Comparison of ENCODE assay signal across 15 cellular contexts in genomic region chr5:56152437-56152836, GRCh38.
DNase-seq lines count a peak whose midpoint lies in the region; ATAC-seq and TF ChIP-seq lines count a peak whose summit lies in the region.
"Had no signal": no experiment of that assay in that cellular context is flagged by ENCODE, and none has a peak within 500 bp of the region (broad histone marks: within the 10 kb centered on the region; RNA-seq: fewer than 3 reads in every experiment).

No MANE protein-coding gene starts in this region.

- peak overlapping the region; percentile 94 for H3K27ac Mint-ChIP-seq in activated CD4-positive, alpha-beta T cell treated with anti-CD3 and anti-CD28 coated beads, Interleukin-2, amount 10 ng/mL, durations not matched to agents 7 days and 5 days
- peak overlapping the region; percentile 83 for H3K27ac Mint-ChIP-seq in activated naive CD8-positive, alpha-beta T cell treated with anti-CD3 and anti-CD28 coated beads, Interleukin-2, amount 10 ng/mL, durations not matched to agents 7 days and 5 days
- H3K27ac Mint-ChIP-seq: brain had no signal

- POLR2A ChIA-PET in activated CD4-positive, alpha-beta T cell treated with anti-CD3 and anti-CD28 coated beads, Interleukin-2, amount 10 ng/mL, durations not matched to agents 7 days and 5 days (lab: Charles Lee) = no interaction called here
- POLR2A ChIA-PET in activated naive CD8-positive, alpha-beta T cell treated with anti-CD3 and anti-CD28 coated beads, Interleukin-2, amount 10 ng/mL, durations not matched to agents 7 days and 5 days (lab: Charles Lee) = no interaction called here

- no peaks in the 10 kb centered on the region for H3K79me2 ChIP-seq in osteoblast (ENCODE audit: insufficient read depth, low read length)

- peak overlapping the region; percentile 62 for H3K4me3 Mint-ChIP-seq in activated CD4-positive, alpha-beta T cell treated with anti-CD3 and anti-CD28 coated beads, Interleukin-2, amount 10 ng/mL, durations not matched to agents 7 days and 5 days
- peak overlapping the region; percentile 56 for H3K4me3 Mint-ChIP-seq in activated naive CD8-positive, alpha-beta T cell treated with anti-CD3 and anti-CD28 coated beads, Interleukin-2, amount 10 ng/mL, durations not matched to agents 7 days and 5 days
- H3K4me3 Mint-ChIP-seq: brain had no signal

- TF ChIP-seq CTCF in osteoblast (IDR thresholded peaks at IDR 0.05; ENCODE audit: extremely low read depth, low read depth, low read length) = no peak

- CTCF ChIA-PET in activated CD4-positive, alpha-beta T cell treated with anti-CD3 and anti-CD28 coated beads, Interleukin-2, amount 10 ng/mL, durations not matched to agents 7 days and 5 days (lab: Charles Lee) = interaction anchor here (0.9 kb wide), 2 partner anchors 11 to 174 kb away, joined by 3 to 5 read pairs; no protein-coding TSS in a partner anchor

- DNase-seq in activated CD4-positive, alpha-beta T cell treated with anti-CD3 and anti-CD28 coated beads, Interleukin-2, amount 10 ng/mL, durations not matched to agents 7 days and 5 days = peak; percentile 27
- DNase-seq in activated CD4-positive, alpha-beta T cell treated with anti-CD3 and anti-CD28 coated beads for 4 hours = no peak
- DNase-seq in activated naive CD8-positive, alpha-beta T cell treated with anti-CD3 and anti-CD28 coated beads, Interleukin-2, amount 10 ng/mL, durations not matched to agents 7 days and 5 days = no peak
- DNase-seq in osteoblast (ENCODE audit: insufficient read length, low spot score, missing footprints) (peak; percentile 52), HPDE6-E6E7 (ENCODE audit: extremely low spot score) (no peak), NCI-H524 (lab: John Stamatoyannopoulos, UW) (no peak)
- DNase-seq: activated CD4-positive, alpha-beta T cell treated with anti-CD3 and anti-CD28 coated beads for 1 hour; left cardiac atrium; NCI-H1436; psoas muscle had no signal

- no peak overlapping the region for H3K27ac ChIP-seq in osteoblast (ENCODE audit: low read depth, low read length)
- H3K27ac ChIP-seq: psoas muscle, vagina had no signal

- H3K36me3 ChIP-seq in osteoblast (ENCODE audit: insufficient read depth, low read length) = no peaks in the 10 kb centered on the region
- H3K36me3 ChIP-seq: vagina had no signal

- no peaks in the 10 kb centered on the region for H3K9me3 Mint-ChIP-seq in activated CD4-positive, alpha-beta T cell treated with anti-CD3 and anti-CD28 coated beads, Interleukin-2, amount 10 ng/mL, durations not matched to agents 7 days and 5 days
- H3K9me3 Mint-ChIP-seq in activated naive CD8-positive, alpha-beta T cell treated with anti-CD3 and anti-CD28 coated beads, Interleukin-2, amount 10 ng/mL, durations not matched to agents 7 days and 5 days = no peaks in the 10 kb centered on the region
- H3K9me3 Mint-ChIP-seq: brain had no signal

- H3K4me1 Mint-ChIP-seq in activated CD4-positive, alpha-beta T cell treated with anti-CD3 and anti-CD28 coated beads, Interleukin-2, amount 10 ng/mL, durations not matched to agents 7 days and 5 days = peaks cover 75% of the 10 kb centered on the region
- H3K4me1 Mint-ChIP-seq in activated naive CD8-positive, alpha-beta T cell treated with anti-CD3 and anti-CD28 coated beads, Interleukin-2, amount 10 ng/mL, durations not matched to agents 7 days and 5 days = peaks cover 62% of the 10 kb centered on the region

- H3K4me2 ChIP-seq in osteoblast (ENCODE audit: insufficient read depth, low read length) = peak overlapping the region; percentile 45

- H4K20me1 ChIP-seq in osteoblast (ENCODE audit: insufficient read depth, low read length) = no peaks in the 10 kb centered on the region

- H3K36me3 Mint-ChIP-seq in activated CD4-positive, alpha-beta T cell treated with anti-CD3 and anti-CD28 coated beads, Interleukin-2, amount 10 ng/mL, durations not matched to agents 7 days and 5 days (ENCODE audit: low read depth) = peaks cover 21% of the 10 kb centered on the region
- H3K36me3 Mint-ChIP-seq in activated naive CD8-positive, alpha-beta T cell treated with anti-CD3 and anti-CD28 coated beads, Interleukin-2, amount 10 ng/mL, durations not matched to agents 7 days and 5 days = no peaks in the 10 kb centered on the region
- H3K36me3 Mint-ChIP-seq: brain had no signal

- H2AFZ ChIP-seq in osteoblast (ENCODE audit: low read length) = peak overlapping the region; percentile 89

- H3K4me1 ChIP-seq in osteoblast (ENCODE audit: insufficient read depth, low read length) = peaks cover 5% of the 10 kb centered on the region
- H3K4me1 ChIP-seq: psoas muscle had no signal

- H3K27me3 ChIP-seq in osteoblast (ENCODE audit: insufficient read depth, low read length) = no peaks in the 10 kb centered on the region
- H3K27me3 ChIP-seq: vagina had no signal

- H3K27me3 Mint-ChIP-seq in activated CD4-positive, alpha-beta T cell treated with anti-CD3 and anti-CD28 coated beads, Interleukin-2, amount 10 ng/mL, durations not matched to agents 7 days and 5 days = no peaks in the 10 kb centered on the region
- H3K27me3 Mint-ChIP-seq in activated naive CD8-positive, alpha-beta T cell treated with anti-CD3 and anti-CD28 coated beads, Interleukin-2, amount 10 ng/mL, durations not matched to agents 7 days and 5 days = no peaks in the 10 kb centered on the region

- ATAC-seq in HG03108 (IDR thresholded peaks at IDR 0.05; ENCODE audit: unreplicated experiment) (peak; percentile 32), HG02610 (IDR thresholded peaks at IDR 0.05; ENCODE audit: unreplicated experiment) (no peak)
- peak; percentile 39 for ATAC-seq in activated naive CD8-positive, alpha-beta T cell treated with anti-CD3 and anti-CD28 coated beads, Interleukin-2, amount 10 ng/mL, durations not matched to agents 7 days and 5 days (ENCODE audit: low read depth)
- ATAC-seq: left cardiac atrium, Panc1, psoas muscle had no signal

- no peaks in the 10 kb centered on the region for H3K9me3 ChIP-seq in osteoblast (ENCODE audit: low read depth, low read length)
- H3K9me3 ChIP-seq: psoas muscle, vagina had no signal

- H3K4me3 ChIP-seq in osteoblast (ENCODE audit: insufficient read depth, low read length) = no peak overlapping the region
- H3K4me3 ChIP-seq: psoas muscle, vagina had no signal

Comparison
In these comparisons a context has a peak if more than half of its experiments do, and no peak if none do; other contexts are left out.
1. DNase-seq: peak in activated CD4-positive, alpha-beta T cell treated with anti-CD3 and anti-CD28 coated beads, Interleukin-2, amount 10 ng/mL, durations not matched to agents 7 days and 5 days (single experiment) and osteoblast (single experiment); none in activated CD4-positive, alpha-beta T cell treated with anti-CD3 and anti-CD28 coated beads for 4 hours (0 of 2), activated naive CD8-positive, alpha-beta T cell treated with anti-CD3 and anti-CD28 coated beads, Interleukin-2, amount 10 ng/mL, durations not matched to agents 7 days and 5 days (single experiment), HPDE6-E6E7 (single experiment) and NCI-H524 (0 of 2).